In the genomic region with DNA sequence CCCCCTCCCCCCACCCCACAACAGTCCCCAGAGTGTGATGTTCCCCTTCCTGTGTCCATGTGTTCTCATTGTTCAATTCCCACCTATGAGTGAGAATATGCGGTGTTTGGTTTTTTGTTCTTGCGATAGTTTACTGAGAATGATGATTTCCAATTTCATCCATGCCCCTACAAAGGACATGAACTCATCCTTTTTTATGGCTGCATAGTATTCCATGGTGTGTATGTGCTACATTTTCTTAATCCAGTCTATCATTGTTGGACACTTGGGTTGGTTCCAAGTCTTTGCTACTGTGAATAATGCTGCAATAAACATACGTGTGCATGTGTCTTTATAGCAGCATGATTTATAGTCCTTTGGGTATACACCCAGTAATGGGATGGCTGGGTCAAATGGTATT, we compare ENCODE assay signal across 10 cellular contexts. TPM values are rescaled to one million over a fixed set of nuclear protein-coding genes. Genes with fewer than 3 reads are reported as not detected.
"Had no signal": no experiment of that assay in that cellular context is flagged by ENCODE, and none has a peak within 500 bp of the region (broad histone marks: within the 10 kb centered on the region; RNA-seq: fewer than 3 reads in every experiment).

No MANE protein-coding gene starts in this region.

RNA-seq across cellular contexts. Expression of gene FBLL1, which starts 44.6 kb away (rescaled TPM):
- total RNA-seq: left colon, left lung, left ventricle myocardium inferior, left ventricle myocardium superior, lower lobe of right lung, mesenteric fat pad, mononuclear cell had no signal
- polyA plus RNA-seq: immature natural killer cell; keratinocyte; naive thymus-derived CD4-positive, alpha-beta T cell had no signal
